ENCODE assay signal across 24 cellular contexts in genomic region chr4:25786497-25787065, GRCh38.
"Had no signal": no experiment of that assay in that cellular context is flagged by ENCODE, and none has a peak within 500 bp of the region (broad histone marks: within the 10 kb centered on the region; RNA-seq: fewer than 3 reads in every experiment).

No MANE protein-coding gene starts in this region.

- H3K4me3 ChIP-seq: gastroesophageal sphincter, heart right ventricle, suprapubic skin, vagina had no signal

- H3K4me3 Mint-ChIP-seq: activated CD8-positive, alpha-beta T cell treated with anti-CD3 and anti-CD28 coated beads for 36 hours; activated naive CD4-positive, alpha-beta T cell treated with anti-CD3 and anti-CD28 coated beads, Interleukin-2, amount 10 ng/mL, durations not matched to agents 7 days and 5 days; activated naive CD8-positive, alpha-beta T cell treated with anti-CD3 and anti-CD28 coated beads, Interleukin-2, amount 50 U/mL, for 24 hours; immature natural killer cell; natural killer cell treated with Interleukin-12 subunit alpha and Interleukin-12 subunit beta and Interleukin-15 and Interleukin-18, amount 100 ng/mL, for 72 hours; stimulated activated naive CD8-positive, alpha-beta T cell treated with anti-CD3 and anti-CD28 coated beads, Interleukin-15, amount 100 ng/mL, for 72 hours had no signal

- H3K27ac ChIP-seq: gastroesophageal sphincter, heart right ventricle, parathyroid adenoma, suprapubic skin, vagina had no signal

- DNase-seq: activated CD4-positive, alpha-beta T cell treated with anti-CD3 and anti-CD28 coated beads for 48 hours; activated CD4-positive, CD25-positive, alpha-beta regulatory T cell; activated CD8-positive, alpha-beta T cell treated with anti-CD3 and anti-CD28 coated beads for 36 hours; activated naive CD4-positive, alpha-beta T cell treated with anti-CD3 and anti-CD28 coated beads, Interleukin-2, amount 10 ng/mL, durations not matched to agents 7 days and 5 days; activated naive CD8-positive, alpha-beta T cell treated with anti-CD3 and anti-CD28 coated beads, Interleukin-2, amount 50 U/mL, for 24 hours; activated T-cell treated with anti-CD3 and anti-CD28 coated beads, Interleukin-2, amount 50 U/mL, for 1 hour; aorta; cerebellar nuclear complex; effector CD8-positive, alpha-beta T cell; heart right ventricle; immature natural killer cell; kidney glomerular epithelial cell; left ventricle myocardium superior; stimulated activated naive CD8-positive, alpha-beta T cell treated with anti-CD3 and anti-CD28 coated beads, Interleukin-15, amount 100 ng/mL, for 72 hours; T-helper 1 cell; T-helper 9 cell; trophoblast cell had no signal

- H3K9me3 Mint-ChIP-seq: activated CD8-positive, alpha-beta T cell treated with anti-CD3 and anti-CD28 coated beads for 36 hours; activated naive CD4-positive, alpha-beta T cell treated with anti-CD3 and anti-CD28 coated beads, Interleukin-2, amount 10 ng/mL, durations not matched to agents 7 days and 5 days; activated naive CD8-positive, alpha-beta T cell treated with anti-CD3 and anti-CD28 coated beads, Interleukin-2, amount 50 U/mL, for 24 hours; immature natural killer cell; natural killer cell treated with Interleukin-12 subunit alpha and Interleukin-12 subunit beta and Interleukin-15 and Interleukin-18, amount 100 ng/mL, for 72 hours; stimulated activated naive CD8-positive, alpha-beta T cell treated with anti-CD3 and anti-CD28 coated beads, Interleukin-15, amount 100 ng/mL, for 72 hours had no signal

- H3K27me3 Mint-ChIP-seq: activated CD8-positive, alpha-beta T cell treated with anti-CD3 and anti-CD28 coated beads for 36 hours; activated naive CD4-positive, alpha-beta T cell treated with anti-CD3 and anti-CD28 coated beads, Interleukin-2, amount 10 ng/mL, durations not matched to agents 7 days and 5 days; activated naive CD8-positive, alpha-beta T cell treated with anti-CD3 and anti-CD28 coated beads, Interleukin-2, amount 50 U/mL, for 24 hours; natural killer cell treated with Interleukin-12 subunit alpha and Interleukin-12 subunit beta and Interleukin-15 and Interleukin-18, amount 100 ng/mL, for 72 hours; stimulated activated naive CD8-positive, alpha-beta T cell treated with anti-CD3 and anti-CD28 coated beads, Interleukin-15, amount 100 ng/mL, for 72 hours had no signal

- H3K4me1 ChIP-seq: gastroesophageal sphincter, parathyroid adenoma, suprapubic skin, vagina had no signal

- H3K27me3 ChIP-seq: gastroesophageal sphincter, heart right ventricle, suprapubic skin, vagina had no signal

- ATAC-seq: activated CD8-positive, alpha-beta T cell treated with anti-CD3 and anti-CD28 coated beads for 36 hours; activated naive CD8-positive, alpha-beta T cell treated with anti-CD3 and anti-CD28 coated beads, Interleukin-2, amount 50 U/mL, for 24 hours; esophagus mucosa; gastroesophageal sphincter; heart right ventricle; left ventricle myocardium superior; natural killer cell treated with Interleukin-12 subunit alpha and Interleukin-12 subunit beta and Interleukin-15 and Interleukin-18, amount 100 ng/mL, for 72 hours; sciatic nerve; stimulated activated naive CD8-positive, alpha-beta T cell treated with anti-CD3 and anti-CD28 coated beads, Interleukin-15, amount 100 ng/mL, for 72 hours had no signal

- H3K36me3 ChIP-seq: gastroesophageal sphincter, suprapubic skin, vagina had no signal

- H3K27ac Mint-ChIP-seq: activated CD8-positive, alpha-beta T cell treated with anti-CD3 and anti-CD28 coated beads for 36 hours; activated naive CD4-positive, alpha-beta T cell treated with anti-CD3 and anti-CD28 coated beads, Interleukin-2, amount 10 ng/mL, durations not matched to agents 7 days and 5 days; activated naive CD8-positive, alpha-beta T cell treated with anti-CD3 and anti-CD28 coated beads, Interleukin-2, amount 50 U/mL, for 24 hours; immature natural killer cell; natural killer cell treated with Interleukin-12 subunit alpha and Interleukin-12 subunit beta and Interleukin-15 and Interleukin-18, amount 100 ng/mL, for 72 hours; stimulated activated naive CD8-positive, alpha-beta T cell treated with anti-CD3 and anti-CD28 coated beads, Interleukin-15, amount 100 ng/mL, for 72 hours had no signal

- H3K9me3 ChIP-seq: gastroesophageal sphincter, heart right ventricle, suprapubic skin, vagina had no signal
